In the genomic region with DNA sequence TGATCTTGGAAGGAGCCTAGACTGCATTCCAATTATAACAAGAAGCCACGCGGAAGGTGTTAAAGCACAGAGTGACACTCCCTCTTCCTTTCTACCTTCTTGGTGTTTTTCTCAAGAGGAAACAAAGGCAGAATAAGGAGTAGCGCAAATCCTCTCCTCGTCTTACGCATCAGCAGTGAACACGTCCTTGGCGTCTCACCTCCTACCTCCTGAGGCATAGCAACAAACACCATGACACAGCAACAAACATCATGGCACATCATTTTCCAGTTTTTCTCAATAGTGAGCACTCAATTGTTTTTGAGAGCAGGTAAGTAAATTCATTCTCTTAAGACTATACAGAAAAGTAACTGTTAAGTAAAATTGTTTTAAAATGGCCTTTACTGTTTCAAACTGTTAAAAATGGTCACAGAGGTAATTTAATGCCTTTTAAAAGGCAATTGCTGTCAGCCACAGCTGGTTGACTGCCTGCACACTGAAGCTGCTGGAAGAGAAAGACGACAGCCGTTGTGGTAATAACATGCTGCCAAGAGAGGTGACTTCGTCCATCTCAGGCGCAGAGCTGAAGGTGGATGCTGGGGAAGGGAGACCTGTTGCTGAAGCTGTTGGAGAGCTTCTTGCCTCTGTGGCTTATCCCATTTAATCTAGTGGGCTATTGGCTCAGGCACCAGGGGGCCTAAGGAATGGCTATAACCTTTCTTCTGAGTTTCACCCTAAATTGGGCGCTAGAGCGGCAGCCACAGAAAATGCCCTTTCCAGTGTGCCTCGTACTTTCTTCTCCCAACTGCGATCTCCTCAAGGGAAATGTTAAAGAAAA, we compare ENCODE assay signal across 17 cellular contexts.
"Had no signal": no experiment of that assay in that cellular context is flagged by ENCODE, and none has a peak within 500 bp of the region (broad histone marks: within the 10 kb centered on the region; RNA-seq: fewer than 3 reads in every experiment).

No MANE protein-coding gene starts in this region.

- H3K4me1 ChIP-seq: upper lobe of right lung had no signal

- H3K27ac ChIP-seq: dorsolateral prefrontal cortex, upper lobe of right lung had no signal

- H3K27me3 ChIP-seq: upper lobe of right lung had no signal

- H3K36me3 ChIP-seq: upper lobe of right lung had no signal

- ATAC-seq: activated T-helper 17 cell treated with anti-CD3 and anti-CD28 coated beads, Interleukin-2, amount 50 U/mL, for 72 hours; effector memory CD8-positive, alpha-beta T cell; esophagus mucosa; left cardiac atrium; stimulated activated naive CD8-positive, alpha-beta T cell treated with anti-CD3 and anti-CD28 coated beads, Interleukin-15, Interleukin-2, amounts not matched to agents 100 U/mL and 50 U/mL, for 24 hours; T-cell; upper lobe of right lung had no signal

- H3K9me3 ChIP-seq: upper lobe of right lung had no signal

- DNase-seq: activated CD4-positive, alpha-beta T cell treated with anti-CD3 and anti-CD28 coated beads for 1 hour; activated CD8-positive, alpha-beta memory T cell treated with anti-CD3 and anti-CD28 coated beads for 24 hours; activated CD8-positive, alpha-beta memory T cell treated with anti-CD3 and anti-CD28 coated beads, Interleukin-2, amount 50 U/mL, for 4 hours; activated naive CD8-positive, alpha-beta T cell treated with anti-CD3 and anti-CD28 coated beads for 36 hours; activated T-cell treated with anti-CD3 and anti-CD28 coated beads, Interleukin-2, amount 50 U/mL, for 24 hours; dorsolateral prefrontal cortex; effector memory CD8-positive, alpha-beta T cell; hypothalamus; left cardiac atrium; mesenchymal stem cell; retina; stimulated activated CD4-positive, alpha-beta T cell treated with anti-CD3 and anti-CD28 coated beads, Interleukin-4, amount 100 ng/mL, for 4 hours; stimulated activated naive CD8-positive, alpha-beta T cell treated with anti-CD3 and anti-CD28 coated beads, Interleukin-15, Interleukin-2, amounts not matched to agents 100 U/mL and 50 U/mL, for 24 hours; T-cell; upper lobe of right lung had no signal

- H3K4me3 ChIP-seq: dorsolateral prefrontal cortex, upper lobe of right lung had no signal
